ENCODE assay signal across 8 cellular contexts in genomic region chr9:130138791-130139190, GRCh38. TPM values are rescaled to one million over a fixed set of nuclear protein-coding genes. Genes with fewer than 3 reads are reported as not detected.
DNase-seq lines count a peak whose midpoint lies in the region; ATAC-seq and TF ChIP-seq lines count a peak whose summit lies in the region.

No MANE protein-coding gene starts in this region.

- H3K9me3 ChIP-seq in H9 (ENCODE audit: control insufficient read depth, low read depth, low read length) (no peaks in the 10 kb centered on the region), heart right ventricle (no peaks in the 10 kb centered on the region)

- DNase-seq in H9 (no peak), heart right ventricle (peak in 1 of 2 donors; percentile 64), skeletal muscle cell (ENCODE audit: low read depth) (peak; percentile 96), OCI-M2 (lab: John Stamatoyannopoulos, UW; ENCODE audit: unreplicated experiment) (no peak), ecto neural progenitor cell (ENCODE audit: low spot score) (no peak)
- no peak for DNase-seq in activated T-helper 2 cell treated with anti-CD3 and anti-CD28 coated beads, Interferon-gamma antibody, Interleukin-2, Interleukin-4, amounts not matched to agents 10 μg/mL and 5 μg/mL and 100 μg/mL, durations not matched to agents 14 hours and 24 hours and 36 hours (ENCODE audit: low spot score)
- no peak for DNase-seq in stimulated activated naive CD4-positive, alpha-beta T cell treated with Interleukin-2 at 50 U/mL for 16 hours (lab: John Stamatoyannopoulos, UW)

- no peak overlapping the region for H4K91ac ChIP-seq in H9 (ENCODE audit: insufficient read length, low read depth, low read length)

- no peak overlapping the region for H3K4ac ChIP-seq in H9 (ENCODE audit: low read depth, low read length)

- H3K27me3 Mint-ChIP-seq in H9 (ENCODE audit: low read depth) = 0 out of 2 replicates have a peak, but pooled peaks cover 1% of the 10 kb centered on the region
- peaks cover 4% of the 10 kb centered on the region for H3K27me3 Mint-ChIP-seq in activated T-helper 2 cell treated with anti-CD3 and anti-CD28 coated beads, Interferon-gamma antibody, Interleukin-2, Interleukin-4, amounts not matched to agents 10 μg/mL and 5 μg/mL and 100 μg/mL, durations not matched to agents 14 hours and 24 hours and 36 hours (ENCODE audit: low read depth)

- H3K27ac ChIP-seq in H9 (ENCODE audit: insufficient read length, low read depth, low read length) (no peak overlapping the region), heart right ventricle (peak overlapping the region in 7 of 10 donors; percentile 1 to 65 (median 43))

- H3K27me3 ChIP-seq in H9 (ENCODE audit: insufficient read depth, low read length) = no peaks in the 10 kb centered on the region
- H3K27me3 ChIP-seq in heart right ventricle = peaks cover 0 to 9% (median 0%) of the 10 kb centered on the region in 7 donors

- H2BK120ac ChIP-seq in H9 (ENCODE audit: low read depth, low read length, poor library complexity, severe bottlenecking) = no peak overlapping the region

- peak overlapping the region in 2 of 3 experiments; percentile 69 to 76; a peak in 3 of 7 replicates for H3K27ac Mint-ChIP-seq in H9
- peak overlapping the region; percentile 53 for H3K27ac Mint-ChIP-seq in activated T-helper 2 cell treated with anti-CD3 and anti-CD28 coated beads, Interferon-gamma antibody, Interleukin-2, Interleukin-4, amounts not matched to agents 10 μg/mL and 5 μg/mL and 100 μg/mL, durations not matched to agents 14 hours and 24 hours and 36 hours

- no peaks in the 10 kb centered on the region for H3K23me2 ChIP-seq in H9 (ENCODE audit: insufficient read length, low read depth, low read length, poor library complexity, severe bottlenecking)

- H3K4me1 ChIP-seq in H9 (ENCODE audit: insufficient read depth, low read length) = peaks cover 26% of the 10 kb centered on the region; the same call in 1 of the 2 replicates
- peaks cover 10 to 41% (median 24%) of the 10 kb centered on the region in 9 donors for H3K4me1 ChIP-seq in heart right ventricle

- ATAC-seq in heart right ventricle = peak; percentile 43 to 84 (median 78)
- no peak for ATAC-seq in GM18520 (IDR thresholded peaks at IDR 0.05; ENCODE audit: unreplicated experiment)

- peaks cover 0 to 30% (median 0%) of the 10 kb centered on the region in 9 donors for H3K36me3 ChIP-seq in heart right ventricle

- WGBS in H9 (ENCODE audit: extremely low coverage, insufficient read length, low lambda C conversion rate) = no CpG with 5 or more reads among the region's 6 CpGs
- WGBS in heart right ventricle, 2 donors = 18 to 25% methylated on average over 6 of the region's 6 CpGs

- no peak overlapping the region for H4K5ac ChIP-seq in H9 (ENCODE audit: insufficient read length, low read depth, low read length)

- no peak overlapping the region for H3K4me2 ChIP-seq in H9 (ENCODE audit: insufficient read depth, insufficient read length, low read length)

- H2BK20ac ChIP-seq in H9 (ENCODE audit: low read depth, low read length, poor library complexity, severe bottlenecking) = no peak overlapping the region

- H2AFZ ChIP-seq in H9 (ENCODE audit: low read length) = no peak overlapping the region

- H3K18ac ChIP-seq in H9 (ENCODE audit: insufficient read length, low read depth, low read length) = no peak overlapping the region

- no peak overlapping the region for H4K8ac ChIP-seq in H9 (replicated peaks; ENCODE audit: insufficient read length, low read depth, low read length)

- H3K9ac ChIP-seq in H9 (ENCODE audit: extremely low read depth, insufficient read length, low read length) = no peak overlapping the region

- no peak overlapping the region for H3K23ac ChIP-seq in H9 (ENCODE audit: insufficient read length, low read depth, low read length)

- intact Hi-C loops in activated T-helper 2 cell treated with anti-CD3 and anti-CD28 coated beads, Interferon-gamma antibody, Interleukin-2, Interleukin-4, amounts not matched to agents 10 μg/mL and 5 μg/mL and 100 μg/mL, durations not matched to agents 14 hours and 24 hours and 36 hours (cut with micrococcal nuclease) = no loop called here
- intact Hi-C loops in heart right ventricle (cut with DNase I) = no loop called here

- no peaks in the 10 kb centered on the region for H3K79me1 ChIP-seq in H9 (ENCODE audit: insufficient read depth, low read depth, low read length, poor library complexity, severe bottlenecking)

- H3T11ph ChIP-seq in H9 (ENCODE audit: low read length) = no peak overlapping the region

- no peak overlapping the region for H2BK15ac ChIP-seq in H9 (ENCODE audit: low read depth, low read length)

- no peak overlapping the region for H2AK5ac ChIP-seq in H9 (ENCODE audit: insufficient read length, low read length)

- H4K20me1 ChIP-seq in H9 (ENCODE audit: control insufficient read depth, insufficient read depth, insufficient read length) = peaks cover 2% of the 10 kb centered on the region

- H2BK12ac ChIP-seq in H9 (ENCODE audit: insufficient read length, low read depth, low read length) = no peak overlapping the region

- H3K9me3 Mint-ChIP-seq in H9 = no peaks in the 10 kb centered on the region; a peak in 1 of 5 replicates
- no peaks in the 10 kb centered on the region for H3K9me3 Mint-ChIP-seq in activated T-helper 2 cell treated with anti-CD3 and anti-CD28 coated beads, Interferon-gamma antibody, Interleukin-2, Interleukin-4, amounts not matched to agents 10 μg/mL and 5 μg/mL and 100 μg/mL, durations not matched to agents 14 hours and 24 hours and 36 hours

- H3K14ac ChIP-seq in H9 (ENCODE audit: insufficient read depth, low read length) = no peak overlapping the region

- peaks cover 41 to 49% of the 10 kb centered on the region in 2 experiments for H3K4me1 Mint-ChIP-seq in H9
- H3K4me1 Mint-ChIP-seq in activated T-helper 2 cell treated with anti-CD3 and anti-CD28 coated beads, Interferon-gamma antibody, Interleukin-2, Interleukin-4, amounts not matched to agents 10 μg/mL and 5 μg/mL and 100 μg/mL, durations not matched to agents 14 hours and 24 hours and 36 hours (ENCODE audit: low read depth) = peaks cover 39% of the 10 kb centered on the region

- 0 out of 5 replicates have a peak overlapping the region, but pooled peaks of 1 of the 2 experiments have one; percentile 58 for H3K4me3 Mint-ChIP-seq in H9
- H3K4me3 Mint-ChIP-seq in activated T-helper 2 cell treated with anti-CD3 and anti-CD28 coated beads, Interferon-gamma antibody, Interleukin-2, Interleukin-4, amounts not matched to agents 10 μg/mL and 5 μg/mL and 100 μg/mL, durations not matched to agents 14 hours and 24 hours and 36 hours (ENCODE audit: low read depth) = no peak overlapping the region

- no peaks in the 10 kb centered on the region for H3K79me2 ChIP-seq in H9 (ENCODE audit: insufficient read depth, low read length)

- H3K56ac ChIP-seq in H9 (ENCODE audit: insufficient read length, low read depth, low read length) = no peak overlapping the region

- H3K4me3 ChIP-seq in heart right ventricle = no peak overlapping the region
- H3K4me3 ChIP-seq in skeletal muscle cell (ENCODE audit: low read depth, low read length) = no peak overlapping the region

- H2BK5ac ChIP-seq in H9 (ENCODE audit: insufficient read length, low read length) = no peak overlapping the region

- TF ChIP-seq CTCF in H9 (conservative IDR thresholded peaks at IDR 0.05) (no peak), heart right ventricle (IDR thresholded peaks at IDR 0.05) (no peak)

- H3K36me3 Mint-ChIP-seq in H9 (ENCODE audit: insufficient read depth in 1 of 3, low read depth in 3 of 3) = peaks cover 0 to 18% (median 14%) of the 10 kb centered on the region in 3 experiments; a peak in 5 of 7 replicates
- peaks cover 37% of the 10 kb centered on the region for H3K36me3 Mint-ChIP-seq in activated T-helper 2 cell treated with anti-CD3 and anti-CD28 coated beads, Interferon-gamma antibody, Interleukin-2, Interleukin-4, amounts not matched to agents 10 μg/mL and 5 μg/mL and 100 μg/mL, durations not matched to agents 14 hours and 24 hours and 36 hours (ENCODE audit: low read depth)

RNA-seq across cellular contexts. Expression of gene NCS1, which starts 33.4 kb away (rescaled TPM):
- total RNA-seq in H9 (2021) (35.0 and 38.1 TPM in 2 replicates), heart right ventricle (10 to 100 TPM in 3 of 10 donors, 1 to 10 TPM in 7; 3.6 to 16.2 (median 7.0) TPM)
- 23.5 and 27.9 TPM in 2 replicates for total RNA-seq in activated T-helper 2 cell treated with anti-CD3 and anti-CD28 coated beads, Interferon-gamma antibody, Interleukin-2, Interleukin-4, amounts not matched to agents 10 μg/mL and 5 μg/mL and 100 μg/mL, durations not matched to agents 14 hours and 24 hours and 36 hours
- 1 to 10 TPM; 2.0 to 8.0 TPM for polyA plus RNA-seq in heart right ventricle
